ENCODE assay signal across 26 cellular contexts in genomic region chr1:236211815-236212214, GRCh38.
"Had no signal": no experiment of that assay in that cellular context is flagged by ENCODE, and none has a peak within 500 bp of the region (broad histone marks: within the 10 kb centered on the region; RNA-seq: fewer than 3 reads in every experiment).

No MANE protein-coding gene starts in this region.

- FAIRE-seq: pancreas, small intestine, urothelium cell line had no signal

- H3K9me3 ChIP-seq: left ventricle myocardium inferior, mucosa of descending colon, pancreas, prostate gland, sigmoid colon, spleen, suprapubic skin, thoracic aorta, tibial artery, upper lobe of right lung had no signal

- ATAC-seq: mucosa of descending colon; naive thymus-derived CD4-positive, alpha-beta T cell; natural killer cell treated with Interleukin-12 subunit alpha and Interleukin-12 subunit beta and Interleukin-15 and Interleukin-18, amount 100 ng/mL, for 72 hours; right cardiac atrium; stimulated activated effector memory CD8-positive, alpha-beta T cell treated with anti-CD3 and anti-CD28 coated beads, Interleukin-12 subunit alpha, Interleukin-12 subunit beta, amount 100 ng/mL, for 72 hours; upper lobe of right lung had no signal

- H3K36me3 ChIP-seq: prostate gland, upper lobe of right lung had no signal

- H3K4me1 ChIP-seq: pancreas, prostate gland, sigmoid colon, suprapubic skin, tibial artery, upper lobe of right lung had no signal

- H3K27me3 ChIP-seq: pancreas, sigmoid colon, spleen, suprapubic skin, tibial artery, upper lobe of right lung had no signal

- H3K4me3 ChIP-seq: left ventricle myocardium inferior, lung, mucosa of descending colon, pancreas, prostate gland, sigmoid colon, spleen, suprapubic skin, thoracic aorta, tibial artery, upper lobe of right lung had no signal

- DNase-seq: hypothalamus; immature natural killer cell; islet precursor cell; left ventricle myocardium inferior; midbrain; mucosa of descending colon; naive thymus-derived CD4-positive, alpha-beta T cell; pancreas; posterior cingulate gyrus; retina; right cardiac atrium; sigmoid colon; small intestine; spleen; stimulated activated CD4-positive, alpha-beta T cell treated with anti-CD3 and anti-CD28 coated beads, Interleukin-4, amount 100 ng/mL, for 24 hours; stimulated activated naive CD4-positive, alpha-beta T cell; tibial artery; trophoblast cell; upper lobe of right lung had no signal

- H3K27ac ChIP-seq: left ventricle myocardium inferior, pancreas, prostate gland, sigmoid colon, spleen, suprapubic skin, thoracic aorta, tibial artery, upper lobe of right lung had no signal
